Comparison of ENCODE assay signal across 17 cellular contexts in the genomic region with DNA sequence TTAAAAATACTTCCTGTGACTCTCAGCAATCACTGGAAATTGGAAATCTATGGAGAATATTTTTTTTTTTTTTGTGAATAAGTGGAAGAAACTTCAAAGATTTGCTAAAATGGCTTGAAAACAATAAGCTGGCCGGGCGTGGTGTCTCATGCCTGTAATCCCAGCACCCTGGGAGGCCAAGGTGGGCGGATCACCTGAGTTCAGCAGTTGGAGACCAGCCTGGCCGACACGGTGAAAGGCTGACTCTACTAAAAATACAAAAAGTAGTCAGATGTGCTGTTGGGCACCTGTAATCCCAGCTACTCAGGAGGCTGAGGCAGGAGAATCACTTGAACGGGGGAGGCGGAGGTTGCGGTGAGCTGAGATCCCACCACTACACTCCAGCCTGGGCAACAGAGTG.
DNase-seq lines count a peak whose midpoint lies in the region; ATAC-seq, FAIRE-seq and TF ChIP-seq lines count a peak whose summit lies in the region.
"Had no signal": no experiment of that assay in that cellular context is flagged by ENCODE, and none has a peak within 500 bp of the region (broad histone marks: within the 10 kb centered on the region; RNA-seq: fewer than 3 reads in every experiment).

No MANE protein-coding gene starts in this region.

- TF ChIP-seq EP300 in H1 (IDR thresholded peaks at IDR 0.05; ENCODE audit: borderline replicate concordance in 1 of 2, low read depth in 2 of 2, low read length in 2 of 2) = no peak

- H4K91ac ChIP-seq in H1 (replicated peaks; ENCODE audit: insufficient read length, low read length) = no peak overlapping the region

- H3K27me3 ChIP-seq in mammary epithelial cell (ENCODE audit: insufficient read depth, low read length) (no peaks in the 10 kb centered on the region), H1 (replicated peaks in 1 of 4; ENCODE audit: control insufficient read depth in 3 of 4, extremely low read depth in 1 of 4, insufficient read depth in 3 of 4, low read length in 3 of 4) (no peaks in the 10 kb centered on the region)

- BruUV-seq in MCF 10A (replicated peaks; lab: Mats Ljungman, UMichigan) (no TSS peak), mammary epithelial cell (replicated peaks; lab: Mats Ljungman, UMichigan) (no TSS peak)

- no peak overlapping the region for H2AK5ac ChIP-seq in H1 (ENCODE audit: low read depth, low read length)

- no peak overlapping the region for H3K23ac ChIP-seq in H1 (ENCODE audit: insufficient read length)

- H3K27ac ChIP-seq in mammary epithelial cell (ENCODE audit: insufficient read depth, low read depth, low read length) (no peak overlapping the region), H1 (ENCODE audit: low read depth, low read length) (no peak overlapping the region)
- H3K27ac ChIP-seq: 22Rv1, GM23248, HL-60 had no signal

- no peaks in the 10 kb centered on the region for H3K9me3 Mint-ChIP-seq in MCF 10A (ENCODE audit: unreplicated experiment)
- no peaks in the 10 kb centered on the region for H3K9me3 Mint-ChIP-seq in activated CD8-positive, alpha-beta T cell treated with anti-CD3 and anti-CD28 coated beads for 36 hours
- no peaks in the 10 kb centered on the region for H3K9me3 Mint-ChIP-seq in activated naive CD4-positive, alpha-beta T cell treated with anti-CD3 and anti-CD28 coated beads for 36 hours
- H3K9me3 Mint-ChIP-seq: CD8-positive, alpha-beta T cell; HFFc6 had no signal

- H3K9me3 ChIP-seq in mammary epithelial cell (replicated peaks; ENCODE audit: insufficient read depth, low read length) (no peaks in the 10 kb centered on the region), H1 (ENCODE audit: insufficient read depth in 2 of 2, low read depth in 1 of 2, low read length in 1 of 2) (no peaks in the 10 kb centered on the region)

- H2BK12ac ChIP-seq in H1 (ENCODE audit: low read depth, low read length) = no peak overlapping the region

- POLR2A ChIA-PET in MCF 10A (lab: Yijun Ruan, JAX) = interaction anchor here (0.6 to 1.7 kb wide), 5 partner anchors 9 to 155 kb away, joined by 3 to 6 read pairs (median 3); partner anchors contain the start of gene CAVIN2
- POLR2A ChIA-PET in H1 (lab: Charles Lee; ENCODE audit: partially characterized antibody) = no interaction called here
- POLR2A ChIA-PET in activated CD8-positive, alpha-beta T cell treated with anti-CD3 and anti-CD28 coated beads for 36 hours (lab: Charles Lee) = no interaction called here

- peak; percentile 54 for DNase-seq in MCF 10A (ENCODE audit: unreplicated experiment)
- no peak for DNase-seq in mammary epithelial cell
- peak; percentile 50 for DNase-seq in M059J (ENCODE audit: low read depth)
- no peak for DNase-seq in H1 (ENCODE audit: low read depth in 1 of 2, low spot score in 2 of 2)
- DNase-seq in renal cortical epithelial cell (ENCODE audit: low read depth) = peak; percentile 18
- DNase-seq in activated CD8-positive, alpha-beta T cell treated with anti-CD3 and anti-CD28 coated beads for 36 hours = no peak
- DNase-seq in activated naive CD4-positive, alpha-beta T cell treated with anti-CD3 and anti-CD28 coated beads for 36 hours = no peak
- DNase-seq in activated CD8-positive, alpha-beta memory T cell treated with anti-CD3 and anti-CD28 coated beads for 24 hours = no peak
- DNase-seq: CD8-positive, alpha-beta T cell; COR-L47; DND-41; GM23248; H7; HFFc6 had no signal

- H3K14ac ChIP-seq in H1 (ENCODE audit: insufficient read length) = no peak overlapping the region

- H2BK15ac ChIP-seq in H1 (ENCODE audit: low read length) = no peak overlapping the region

- no peaks in the 10 kb centered on the region for H3K79me2 ChIP-seq in mammary epithelial cell (ENCODE audit: insufficient read depth, low read length)
- H3K79me2 ChIP-seq in H1 (ENCODE audit: control insufficient read depth in 1 of 2, insufficient read depth in 2 of 2, low read length in 2 of 2) = no peaks in the 10 kb centered on the region

- no peaks in the 10 kb centered on the region for H3K36me3 Mint-ChIP-seq in MCF 10A (ENCODE audit: insufficient read depth, unreplicated experiment)
- no peaks in the 10 kb centered on the region for H3K36me3 Mint-ChIP-seq in activated CD8-positive, alpha-beta T cell treated with anti-CD3 and anti-CD28 coated beads for 36 hours (ENCODE audit: low read depth)
- H3K36me3 Mint-ChIP-seq in activated naive CD4-positive, alpha-beta T cell treated with anti-CD3 and anti-CD28 coated beads for 36 hours (ENCODE audit: low read depth) = no peaks in the 10 kb centered on the region
- H3K36me3 Mint-ChIP-seq: CD14-positive monocyte; CD8-positive, alpha-beta T cell had no signal

- H3K4me3 ChIP-seq in mammary epithelial cell (replicated peaks in 1 of 3; ENCODE audit: insufficient read depth in 1 of 3, low read depth in 2 of 3, low read length in 3 of 3) = no peak overlapping the region
- H3K4me3 ChIP-seq in H1 (ENCODE audit: extremely low read depth in 1 of 4, insufficient read depth in 2 of 4, low read depth in 3 of 4, low read length in 4 of 4) = no peak overlapping the region
- H3K4me3 ChIP-seq: GM23248 had no signal

- no peak overlapping the region for H3K4me3 Mint-ChIP-seq in MCF 10A (ENCODE audit: unreplicated experiment)
- no peak overlapping the region for H3K4me3 Mint-ChIP-seq in activated CD8-positive, alpha-beta T cell treated with anti-CD3 and anti-CD28 coated beads for 36 hours
- H3K4me3 Mint-ChIP-seq in activated naive CD4-positive, alpha-beta T cell treated with anti-CD3 and anti-CD28 coated beads for 36 hours = no peak overlapping the region
- H3K4me3 Mint-ChIP-seq: CD14-positive monocyte; CD8-positive, alpha-beta T cell; HFFc6 had no signal

- H3K56ac ChIP-seq in H1 (replicated peaks; ENCODE audit: insufficient read length, low read depth, low read length) = no peak overlapping the region

- no peak for TF ChIP-seq POLR2A in H1 (IDR thresholded peaks at IDR 0.05; ENCODE audit: control extremely low read depth in 1 of 2, low read depth in 2 of 2, low read length in 2 of 2)

- H3K4me1 Mint-ChIP-seq in MCF 10A (ENCODE audit: insufficient read depth, unreplicated experiment) = no peaks in the 10 kb centered on the region
- H3K4me1 Mint-ChIP-seq in activated CD8-positive, alpha-beta T cell treated with anti-CD3 and anti-CD28 coated beads for 36 hours (ENCODE audit: low read depth) = no peaks in the 10 kb centered on the region
- H3K4me1 Mint-ChIP-seq in activated naive CD4-positive, alpha-beta T cell treated with anti-CD3 and anti-CD28 coated beads for 36 hours (ENCODE audit: low read depth) = no peaks in the 10 kb centered on the region
- H3K4me1 Mint-ChIP-seq: CD14-positive monocyte had no signal

- H3K9ac ChIP-seq in mammary epithelial cell (ENCODE audit: insufficient read depth, low read length) = no peak overlapping the region
- H3K9ac ChIP-seq in H1 (replicated peaks in 1 of 4; ENCODE audit: extremely low read depth in 1 of 4, low read depth in 3 of 4, low read length in 3 of 4) = no peak overlapping the region
- H3K9ac ChIP-seq: GM23248 had no signal

- no peak overlapping the region for H2BK120ac ChIP-seq in H1 (replicated peaks; ENCODE audit: low read depth, low read length)

- H2BK5ac ChIP-seq in H1 (ENCODE audit: low read depth, low read length) = 0 out of 2 replicates have a peak overlapping the region, but pooled peaks have one; percentile 37

- CTCF ChIA-PET in MCF 10A (lab: Yijun Ruan, JAX) (interaction anchor here (0.7 to 2.5 kb wide), 3 partner anchors 15 to 189 kb away, joined by 3 to 7 read pairs (median 3); no protein-coding TSS in a partner anchor), mammary epithelial cell (lab: Charles Lee; ENCODE audit: low non-redundant PET) (no interaction called here), H1 (lab: Charles Lee; ENCODE audit: partially characterized antibody) (interaction anchor here (0.9 to 1.4 kb wide), 5 partner anchors 14 to 160 kb away, joined by 3 to 6 read pairs (median 3); no protein-coding TSS in a partner anchor)
- CTCF ChIA-PET in activated CD8-positive, alpha-beta T cell treated with anti-CD3 and anti-CD28 coated beads for 36 hours (lab: Charles Lee) = no interaction called here
- CTCF ChIA-PET in activated naive CD4-positive, alpha-beta T cell treated with anti-CD3 and anti-CD28 coated beads for 36 hours (lab: Charles Lee) = no interaction called here

- H4K20me1 ChIP-seq in mammary epithelial cell (ENCODE audit: insufficient read depth, low read length) (no peaks in the 10 kb centered on the region), H1 (replicated peaks in 1 of 2; ENCODE audit: control insufficient read depth in 1 of 2, insufficient read depth in 2 of 2, low read length in 2 of 2) (no peaks in the 10 kb centered on the region)

- WGBS in mammary epithelial cell (ENCODE audit: low coverage, missing lambda C conversion rate) = 48% methylated on average over 8 of the region's 8 CpGs
- 91% methylated on average over 8 of the region's 8 CpGs; no CpG with 5 or more reads in 1 of the 2 experiments for WGBS in H1 (ENCODE audit: extremely low coverage in 1 of 2, insufficient coverage in 1 of 2, insufficient read length in 1 of 2, insufficient replicate concordance in 2 of 2, low coverage in 1 of 2, low lambda C conversion rate in 2 of 2, missing lambda C conversion rate in 1 of 2), 2 experiments

- H3K18ac ChIP-seq in H1 (ENCODE audit: extremely low read depth, low read length) = no peak overlapping the region

- H2BK20ac ChIP-seq in H1 (ENCODE audit: low read length) = no peak overlapping the region

- dilution Hi-C loops in mammary epithelial cell (cut with HindIII; ENCODE audit: low sequenced_read_pairs) = no loop called here

- H2AFZ ChIP-seq in mammary epithelial cell (ENCODE audit: low read depth, low read length) = no peak overlapping the region
- no peak overlapping the region for H2AFZ ChIP-seq in H1 (ENCODE audit: low read length)
- H2AFZ ChIP-seq: GM23248 had no signal

- H3K27me3 Mint-ChIP-seq in MCF 10A (ENCODE audit: insufficient read depth, unreplicated experiment) = no peaks in the 10 kb centered on the region
- H3K27me3 Mint-ChIP-seq in activated CD8-positive, alpha-beta T cell treated with anti-CD3 and anti-CD28 coated beads for 36 hours = peaks cover 4% of the 10 kb centered on the region
- peaks cover 9% of the 10 kb centered on the region for H3K27me3 Mint-ChIP-seq in activated naive CD4-positive, alpha-beta T cell treated with anti-CD3 and anti-CD28 coated beads for 36 hours (ENCODE audit: low read depth)

- H3K27ac Mint-ChIP-seq in MCF 10A (ENCODE audit: low read depth, unreplicated experiment) = no peak overlapping the region
- H3K27ac Mint-ChIP-seq in activated CD8-positive, alpha-beta T cell treated with anti-CD3 and anti-CD28 coated beads for 36 hours = no peak overlapping the region
- H3K27ac Mint-ChIP-seq in activated naive CD4-positive, alpha-beta T cell treated with anti-CD3 and anti-CD28 coated beads for 36 hours = no peak overlapping the region
- H3K27ac Mint-ChIP-seq: CD14-positive monocyte; CD8-positive, alpha-beta T cell; HFFc6 had no signal

- no peak for FAIRE-seq in H1 (lab: Jason Lieb, UNC)

- H3K23me2 ChIP-seq in H1 (ENCODE audit: low read depth, low read length) = no peaks in the 10 kb centered on the region

- in situ Hi-C loops in mammary epithelial cell (cut with MboI; ENCODE audit: low sequenced_read_pairs in 2 of 2) = no loop called here

- no peak overlapping the region for H4K8ac ChIP-seq in H1 (ENCODE audit: extremely low read depth, insufficient read depth, low read length)

- no peak overlapping the region for H3K4ac ChIP-seq in H1 (replicated peaks; ENCODE audit: insufficient read length, low read depth, low read length)

- H3K4me1 ChIP-seq in mammary epithelial cell (ENCODE audit: insufficient read depth, low read length) = no peaks in the 10 kb centered on the region
- no peaks in the 10 kb centered on the region; a peak in 1 of 7 replicates for H3K4me1 ChIP-seq in H1 (replicated peaks in 1 of 4; ENCODE audit: control insufficient read depth in 3 of 4, insufficient read depth in 4 of 4, low read length in 3 of 4)

- no peak for ATAC-seq in activated CD8-positive, alpha-beta T cell treated with anti-CD3 and anti-CD28 coated beads for 36 hours
- ATAC-seq: CD8-positive, alpha-beta T cell had no signal

- H3K4me2 ChIP-seq in mammary epithelial cell (ENCODE audit: insufficient read depth, low read depth, low read length) (no peak overlapping the region), H1 (ENCODE audit: insufficient read depth in 1 of 2, low read depth in 2 of 2, low read length in 2 of 2) (no peak overlapping the region)

- no peaks in the 10 kb centered on the region for H3K79me1 ChIP-seq in H1 (ENCODE audit: low read depth, low read length)

- H4K5ac ChIP-seq in H1 (ENCODE audit: insufficient read length, low read depth, low read length) = no peak overlapping the region

- H3K36me3 ChIP-seq in mammary epithelial cell (ENCODE audit: insufficient read depth, low read length) = no peaks in the 10 kb centered on the region
- no peaks in the 10 kb centered on the region for H3K36me3 ChIP-seq in H1 (ENCODE audit: control insufficient read depth in 2 of 4, insufficient read depth in 4 of 4, low read length in 3 of 4)

- TF ChIP-seq CTCF in MCF 10A (IDR thresholded peaks at IDR 0.05; ENCODE audit: unreplicated experiment) = no peak
- no peak for TF ChIP-seq CTCF in mammary epithelial cell (conservative IDR thresholded peaks at IDR 0.05 in 1 of 2, IDR thresholded peaks at IDR 0.05 in 1 of 2; ENCODE audit: extremely low read depth in 1 of 2, insufficient read depth in 1 of 2, low read depth in 1 of 2, low read length in 2 of 2)
- no peak for TF ChIP-seq CTCF in H1 (IDR thresholded peaks at IDR 0.05; ENCODE audit: control extremely low read depth in 1 of 3, insufficient read depth in 1 of 3, low read depth in 1 of 3, low read length in 3 of 3)
- TF ChIP-seq CTCF in activated CD8-positive, alpha-beta T cell treated with anti-CD3 and anti-CD28 coated beads for 36 hours (IDR thresholded peaks at IDR 0.05) = no peak

- intact Hi-C loops in MCF 10A (cut with micrococcal nuclease) = loop anchor here (10.0 kb wide), 1 partner anchor 158 kb away; the partner anchor contains the start of gene CAVIN2
- intact Hi-C loops in mammary epithelial cell (cut with micrococcal nuclease) = no loop called here
- intact Hi-C loops in activated CD8-positive, alpha-beta T cell treated with anti-CD3 and anti-CD28 coated beads for 36 hours (cut with micrococcal nuclease) = no loop called here
- intact Hi-C loops in activated naive CD4-positive, alpha-beta T cell treated with anti-CD3 and anti-CD28 coated beads for 36 hours (cut with micrococcal nuclease) = no loop called here

- no peak for TF ChIP-seq RAD21 in H1 (IDR thresholded peaks at IDR 0.05 in 1 of 2, conservative IDR thresholded peaks at IDR 0.05 in 1 of 2; ENCODE audit: low read depth in 2 of 2, low read length in 2 of 2)

Comparison
In these comparisons a context has a peak if more than half of its experiments do, and no peak if none do; other contexts are left out.
1. DNase-seq: peak in MCF 10A (single experiment), M059J (single experiment) and renal cortical epithelial cell (single experiment); none in mammary epithelial cell (single experiment), H1 (0 of 2), activated CD8-positive, alpha-beta T cell treated with anti-CD3 and anti-CD28 coated beads for 36 hours (single experiment), activated naive CD4-positive, alpha-beta T cell treated with anti-CD3 and anti-CD28 coated beads for 36 hours (single experiment) and activated CD8-positive, alpha-beta memory T cell treated with anti-CD3 and anti-CD28 coated beads for 24 hours (single experiment).
2. CTCF ChIA-PET loops: an anchor here in MCF 10A (0.7 to 2.5 kb wide) and H1 (0.9 to 1.4 kb wide); none called in mammary epithelial cell, activated CD8-positive, alpha-beta T cell treated with anti-CD3 and anti-CD28 coated beads for 36 hours and activated naive CD4-positive, alpha-beta T cell treated with anti-CD3 and anti-CD28 coated beads for 36 hours.